ENCODE assay signal across 1 cellular context in genomic region chr22:37567991-37568390, GRCh38.
TF ChIP-seq lines count a peak whose summit lies in the region.

No MANE protein-coding gene starts in this region.

TF ChIP-seq in liver, 16 proteins besides CTCF, POLR2A, EP300 and RAD21:
- TF ChIP-seq NR2F2 (IDR thresholded peaks at IDR 0.05) = no peak
- TF ChIP-seq HNF4G (IDR thresholded peaks at IDR 0.05) = no peak
- no peak for TF ChIP-seq HNF4A (conservative IDR thresholded peaks at IDR 0.05)
- TF ChIP-seq SP1 (IDR thresholded peaks at IDR 0.05) = no peak
- TF ChIP-seq FOXA1 (IDR thresholded peaks at IDR 0.05) = no peak
- TF ChIP-seq RXRA (IDR thresholded peaks at IDR 0.05) = no peak
- TF ChIP-seq ATF3 (IDR thresholded peaks at IDR 0.05) = no peak
- TF ChIP-seq MAX (IDR thresholded peaks at IDR 0.05) = no peak
- TF ChIP-seq EGR1 (IDR thresholded peaks at IDR 0.05; ENCODE audit: low read depth in 2 of 2) = no peak
- no peak for TF ChIP-seq FOXA2 (IDR thresholded peaks at IDR 0.05)
- TF ChIP-seq JUND (IDR thresholded peaks at IDR 0.05) = no peak
- TF ChIP-seq YY1 (IDR thresholded peaks at IDR 0.05) = no peak
- no peak for TF ChIP-seq ZBTB33 (IDR thresholded peaks at IDR 0.05)
- no peak for TF ChIP-seq GABPA (IDR thresholded peaks at IDR 0.05 in 1 of 2, conservative IDR thresholded peaks at IDR 0.05 in 1 of 2)
